In the genomic region with DNA sequence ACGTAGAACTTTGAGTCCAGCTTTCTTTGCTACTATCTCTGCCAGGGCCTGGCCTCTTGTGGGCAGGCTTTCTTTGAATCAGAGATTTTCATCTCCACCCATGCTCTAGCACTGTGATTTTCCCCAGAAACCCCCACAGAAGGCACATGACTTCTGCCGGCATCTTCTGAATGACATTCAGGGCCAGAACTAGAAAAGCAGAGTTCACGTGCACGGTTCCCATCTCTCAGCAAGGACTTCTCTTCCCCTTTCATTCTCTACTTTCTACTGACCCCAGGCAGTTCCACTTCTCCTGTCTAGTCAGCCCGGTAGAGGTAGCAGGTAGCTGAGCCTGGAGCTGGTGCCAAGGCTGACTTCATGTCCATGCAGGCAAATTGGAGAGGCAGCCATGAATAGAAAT, we compare ENCODE assay signal across 12 cellular contexts. TPM values are rescaled to one million over a fixed set of nuclear protein-coding genes. Genes with fewer than 3 reads are reported as not detected.
DNase-seq lines count a peak whose midpoint lies in the region; ATAC-seq and TF ChIP-seq lines count a peak whose summit lies in the region.
"Had no signal": no experiment of that assay in that cellular context is flagged by ENCODE, and none has a peak within 500 bp of the region (broad histone marks: within the 10 kb centered on the region; RNA-seq: fewer than 3 reads in every experiment).

No MANE protein-coding gene starts in this region.

- no peak for TF ChIP-seq POLR2A in uterus (IDR thresholded peaks at IDR 0.05)

- H3K27me3 Mint-ChIP-seq in activated B cell treated with CpG ODN at 0.5 μM for 24 hours: no peaks in the 10 kb centered on the region

- POLR2A ChIA-PET in activated B cell treated with CpG ODN at 0.5 μM for 24 hours (lab: Charles Lee): interaction anchor here (0.6 to 2.6 kb wide), 19 partner anchors 9 to 423 kb away, joined by 3 to 41 read pairs (median 4); a partner anchor contains a TSS

- peaks cover 69% of the 10 kb centered on the region for H3K4me1 Mint-ChIP-seq in activated B cell treated with CpG ODN at 0.5 μM for 24 hours

- CTCF ChIA-PET in activated B cell treated with CpG ODN at 0.5 μM for 24 hours (lab: Charles Lee): interaction anchor here (1.4 to 4.6 kb wide), 6 partner anchors 10 to 105 kb away, joined by 5 to 23 read pairs (median 7); no protein-coding TSS in a partner anchor

- intact Hi-C loops in activated B cell treated with CpG ODN at 0.5 μM for 24 hours (cut with micrococcal nuclease): loop anchor here (1.0 to 10.0 kb wide), 3 partner anchors 10 to 1486 kb away; no protein-coding TSS in a partner anchor
- intact Hi-C loops in upper lobe of right lung (cut with DNase I): no loop called here
- intact Hi-C loops in uterus (cut with DNase I; ENCODE audit: low total_unique reads): no loop called here

- peak overlapping the region; percentile 21 for H3K4me3 Mint-ChIP-seq in activated B cell treated with CpG ODN at 0.5 μM for 24 hours

- H3K36me3 ChIP-seq in upper lobe of right lung (no peaks in the 10 kb centered on the region), uterus (no peaks in the 10 kb centered on the region)
- H3K36me3 ChIP-seq: cardiac muscle cell had no signal

- no peak overlapping the region for H3K27ac ChIP-seq in upper lobe of right lung
- no peak overlapping the region for H3K27ac ChIP-seq in uterus
- H3K27ac ChIP-seq: cardiac muscle cell had no signal

- H3K27me3 ChIP-seq in upper lobe of right lung (no peaks in the 10 kb centered on the region), uterus (no peaks in the 10 kb centered on the region)
- H3K27me3 ChIP-seq: cardiac muscle cell had no signal

- H3K36me3 Mint-ChIP-seq in activated B cell treated with CpG ODN at 0.5 μM for 24 hours (ENCODE audit: low read depth): peaks cover 40% of the 10 kb centered on the region

- no peaks in the 10 kb centered on the region for H3K9me3 Mint-ChIP-seq in activated B cell treated with CpG ODN at 0.5 μM for 24 hours

- H3K4me3 ChIP-seq in upper lobe of right lung (no peak overlapping the region), uterus (no peak overlapping the region)
- H3K4me3 ChIP-seq: cardiac muscle cell had no signal

- TF ChIP-seq CTCF in activated B cell treated with CpG ODN at 0.5 μM for 24 hours (IDR thresholded peaks at IDR 0.05): no peak
- no peak for TF ChIP-seq CTCF in upper lobe of right lung (IDR thresholded peaks at IDR 0.05)
- TF ChIP-seq CTCF in uterus (IDR thresholded peaks at IDR 0.05): no peak

- peak; percentile 31 for DNase-seq in stimulated activated CD4-positive, alpha-beta T cell treated with anti-CD3 and anti-CD28 coated beads, Interleukin-1b, Interleukin-23, amount 100 ng/mL, for 48 hours
- no peak for DNase-seq in stimulated activated CD4-positive, alpha-beta T cell treated with anti-CD3 and anti-CD28 coated beads, Interleukin-2, amount 100 ng/mL, for 48 hours
- DNase-seq in activated B cell treated with CpG ODN at 0.5 μM for 24 hours (no peak), upper lobe of right lung (no peak), superior temporal gyrus (ENCODE audit: extremely low spot score) (no peak), mesenteric fat pad (ENCODE audit: low spot score) (no peak), uterus (no peak)
- DNase-seq: NCI-H1417 had no signal

- ATAC-seq in HG02678 (IDR thresholded peaks at IDR 0.05; ENCODE audit: unreplicated experiment) (peak; percentile 53), activated B cell treated with CpG ODN at 0.5 μM for 24 hours (ENCODE audit: low read depth) (peak; percentile 80), upper lobe of right lung (peak; percentile 31)

- no peaks in the 10 kb centered on the region for H3K4me1 ChIP-seq in upper lobe of right lung
- H3K4me1 ChIP-seq in uterus: no peaks in the 10 kb centered on the region

- H3K27ac Mint-ChIP-seq in activated B cell treated with CpG ODN at 0.5 μM for 24 hours: peak overlapping the region; percentile 85

- no peaks in the 10 kb centered on the region for H3K9me3 ChIP-seq in upper lobe of right lung
- H3K9me3 ChIP-seq in uterus: no peaks in the 10 kb centered on the region

RNA-seq across cellular contexts. Expression of a gene that starts 26.9 kb away (rescaled TPM):
- 160 and 171 TPM in 2 replicates for total RNA-seq in activated B cell treated with CpG ODN at 0.5 μM for 24 hours
- 4.9 TPM for total RNA-seq in upper lobe of right lung
- total RNA-seq in mesenteric fat pad: 8.1 TPM
- total RNA-seq in uterus: 1 to 10 TPM in 2 of 4 donors, under 1 TPM in 1, not detected in 1; 0.28 to 6.4 (median 1.3) TPM
- total RNA-seq: cardiac muscle cell, glomerular endothelial cell, temporal lobe had no signal

RNA-seq across cellular contexts. Expression of a gene that starts 29.3 kb away (rescaled TPM):
- total RNA-seq in activated B cell treated with CpG ODN at 0.5 μM for 24 hours (11.7 and 12.5 TPM in 2 replicates), upper lobe of right lung (28.6 TPM), mesenteric fat pad (9.5 TPM), uterus (10 to 100 TPM in 1 of 4 donors, 1 to 10 TPM in 3; 2.3 to 15.0 (median 3.3) TPM)

Comparison
In these comparisons a context has a peak if more than half of its experiments do, and no peak if none do; other contexts are left out.
1. RNA of a gene that starts 26.9 kb away (total RNA-seq): 160 to 171 TPM in activated B cell treated with CpG ODN at 0.5 μM for 24 hours; 8.1 TPM in mesenteric fat pad (single experiment), 4.9 TPM in upper lobe of right lung (single experiment) and 0.28 to 6.4 TPM in uterus; every median in the first group is over 10 times any median in the second.
2. Peak in every context shown above with its lines, with median percentiles within 50 percentile points of each other: ATAC-seq.